In genomic region chr2:239846789-239847676, GRCh38 we compare ENCODE assay signal across 22 cellular contexts.
"Had no signal": no experiment of that assay in that cellular context is flagged by ENCODE, and none has a peak within 500 bp of the region (broad histone marks: within the 10 kb centered on the region; RNA-seq: fewer than 3 reads in every experiment).

No MANE protein-coding gene starts in this region.

- H3K4me1 Mint-ChIP-seq: naive B cell; stimulated activated memory B cell treated with anti-CD40 and anti-IgM and Interleukin-4, amounts not matched to agents 10 μg/mL and 1 μg/mL and 100 μg/mL, for 72 hours had no signal

- H3K4me3 Mint-ChIP-seq: activated CD4-positive, alpha-beta T cell treated with anti-CD3 and anti-CD28 coated beads for 36 hours; activated naive CD4-positive, alpha-beta T cell treated with anti-CD3 and anti-CD28 coated beads for 36 hours; activated naive CD8-positive, alpha-beta T cell treated with anti-CD3 and anti-CD28 coated beads, Interleukin-2, amount 10 ng/mL, durations not matched to agents 7 days and 5 days; naive B cell; neural progenitor cell; stimulated activated memory B cell treated with anti-CD40 and anti-IgM and Interleukin-4, amounts not matched to agents 10 μg/mL and 1 μg/mL and 100 μg/mL, for 72 hours; T-cell; T-helper 2 cell treated with Interferon-gamma antibody and Interleukin-4, amounts not matched to agents 5 μg/mL and 100 μg/mL, for 36 hours had no signal

- H3K9me3 ChIP-seq: colonic mucosa had no signal

- DNase-seq: activated CD4-positive, alpha-beta T cell treated with anti-CD3 and anti-CD28 coated beads for 36 hours; activated CD4-positive, alpha-beta T cell treated with anti-CD3 and anti-CD28 coated beads, Interleukin-2, amount 50 U/mL, for 4 hours; activated naive CD4-positive, alpha-beta T cell treated with anti-CD3 and anti-CD28 coated beads for 36 hours; activated naive CD8-positive, alpha-beta T cell treated with anti-CD3 and anti-CD28 coated beads, Interleukin-2, amount 10 ng/mL, durations not matched to agents 7 days and 5 days; activated T-cell treated with anti-CD3 and anti-CD28 coated beads, Interleukin-2, amount 50 U/mL, for 1 hour; amniotic stem cell; colonic mucosa; heart right ventricle; left colon; naive B cell; small intestine; stimulated activated CD4-positive, alpha-beta T cell treated with anti-CD3 and anti-CD28 coated beads, Interleukin-2, amount 100 ng/mL, for 24 hours; stomach; T-cell; transverse colon had no signal

- H3K4me3 ChIP-seq: colonic mucosa, heart right ventricle, lung, neural progenitor cell, stomach, suprapubic skin, transverse colon had no signal

- H3K27ac Mint-ChIP-seq: activated CD4-positive, alpha-beta T cell treated with anti-CD3 and anti-CD28 coated beads for 36 hours; activated naive CD4-positive, alpha-beta T cell treated with anti-CD3 and anti-CD28 coated beads for 36 hours; activated naive CD8-positive, alpha-beta T cell treated with anti-CD3 and anti-CD28 coated beads, Interleukin-2, amount 10 ng/mL, durations not matched to agents 7 days and 5 days; neural progenitor cell; stimulated activated memory B cell treated with anti-CD40 and anti-IgM and Interleukin-4, amounts not matched to agents 10 μg/mL and 1 μg/mL and 100 μg/mL, for 72 hours; T-cell; T-helper 2 cell treated with Interferon-gamma antibody and Interleukin-4, amounts not matched to agents 5 μg/mL and 100 μg/mL, for 36 hours had no signal

- H3K36me3 Mint-ChIP-seq: activated naive CD8-positive, alpha-beta T cell treated with anti-CD3 and anti-CD28 coated beads, Interleukin-2, amount 10 ng/mL, durations not matched to agents 7 days and 5 days; neural progenitor cell; stimulated activated memory B cell treated with anti-CD40 and anti-IgM and Interleukin-4, amounts not matched to agents 10 μg/mL and 1 μg/mL and 100 μg/mL, for 72 hours had no signal

- ATAC-seq: activated CD4-positive, alpha-beta T cell treated with anti-CD3 and anti-CD28 coated beads for 36 hours; heart right ventricle; left colon; sciatic nerve; stimulated activated memory B cell treated with anti-CD40 and anti-IgM and Interleukin-4, amounts not matched to agents 10 μg/mL and 1 μg/mL and 100 μg/mL, for 72 hours; T-cell had no signal

- H3K36me3 ChIP-seq: colonic mucosa, heart right ventricle, neural progenitor cell, stomach, suprapubic skin, transverse colon had no signal

- H3K27me3 ChIP-seq: colonic mucosa, neural progenitor cell, stomach, suprapubic skin, transverse colon had no signal

- H3K27ac ChIP-seq: colonic mucosa, epithelial cell of prostate, heart right ventricle, neural progenitor cell, stomach, suprapubic skin, transverse colon had no signal
